ENCODE assay signal across 29 cellular contexts in genomic region chr7:37945336-37945735, GRCh38. TPM values are rescaled to one million over a fixed set of nuclear protein-coding genes. Genes with fewer than 3 reads are reported as not detected.
DNase-seq lines count a peak whose midpoint lies in the region; ATAC-seq and TF ChIP-seq lines count a peak whose summit lies in the region.
"Had no signal": no experiment of that assay in that cellular context is flagged by ENCODE, and none has a peak within 500 bp of the region (broad histone marks: within the 10 kb centered on the region; RNA-seq: fewer than 3 reads in every experiment).

No MANE protein-coding gene starts in this region.

- TF ChIP-seq CTCF in astrocyte of the spinal cord (IDR thresholded peaks at IDR 0.05; ENCODE audit: low read depth, low read length), result no peak

- H3K4me1 ChIP-seq in subcutaneous abdominal adipose tissue (ENCODE audit: control insufficient read depth in 5 of 5, insufficient read depth in 5 of 5, low read length in 5 of 5), result peaks cover 12 to 37% (median 23%) of the 10 kb centered on the region in 5 donors

- in situ Hi-C loops in astrocyte of the spinal cord (cut with HindIII; ENCODE audit: low sequenced_read_pairs), result no loop called here

- H3K27me3 ChIP-seq in subcutaneous abdominal adipose tissue (ENCODE audit: control insufficient read depth in 5 of 5, insufficient read depth in 4 of 5, low read length in 5 of 5), result no peaks in the 10 kb centered on the region
- H3K27me3 ChIP-seq: heart right ventricle, left lung, pancreas, Peyer's patch, tibial nerve had no signal

- no peak for ATAC-seq in HG02610 (IDR thresholded peaks at IDR 0.05; ENCODE audit: unreplicated experiment)
- ATAC-seq: activated CD4-positive, alpha-beta T cell treated with anti-CD3 and anti-CD28 coated beads for 36 hours; activated T-cell treated with anti-CD3 and anti-CD28 coated beads, Interleukin-2, amount 50 U/mL, for 4 hours; heart right ventricle; left lung; mucosa of descending colon; pancreas; sciatic nerve; stimulated activated naive CD8-positive, alpha-beta T cell treated with anti-CD3 and anti-CD28 coated beads, Interleukin-15, amount 100 ng/mL, for 72 hours had no signal

- peaks cover 0 to 16% (median 12%) of the 10 kb centered on the region in 5 donors for H3K36me3 ChIP-seq in subcutaneous abdominal adipose tissue (ENCODE audit: control insufficient read depth in 5 of 5, insufficient read depth in 5 of 5, low read length in 5 of 5)
- H3K36me3 ChIP-seq: left lung, pancreas, Peyer's patch had no signal

- no peak overlapping the region for H3K4me3 ChIP-seq in astrocyte of the spinal cord (ENCODE audit: low read depth, low read length)
- no peak overlapping the region for H3K4me3 ChIP-seq in subcutaneous abdominal adipose tissue (ENCODE audit: low read depth in 1 of 5, low read length in 5 of 5)
- H3K4me3 ChIP-seq: heart right ventricle, left lung, mucosa of descending colon, pancreas, Peyer's patch, tibial nerve had no signal

- DNase-seq in M059J (ENCODE audit: low read depth) (peak; percentile 67), astrocyte of the spinal cord (ENCODE audit: low read depth, low spot score) (peak; percentile 66), fibroblast of the conjunctiva (ENCODE audit: low read depth) (peak; percentile 33), iPS-NIHi7 (ENCODE audit: extremely low spot score) (no peak), kidney tubule cell (ENCODE audit: low spot score) (no peak)
- DNase-seq: activated CD4-positive, alpha-beta T cell treated with anti-CD3 and anti-CD28 coated beads for 36 hours; activated T-cell treated with anti-CD3 and anti-CD28 coated beads, Interleukin-2, amount 50 U/mL, for 4 hours; AML-193; CD4-positive, alpha-beta memory T cell; DMS 273 treated with DMSO at 0.1 percent for 48 hours; foreskin fibroblast; heart right ventricle; left lung; MM.1S; mucosa of descending colon; NCI-H1436; NCI-H2171; NCI-H526; nephron progenitor cell; pancreas; Peyer's patch; stimulated activated naive CD8-positive, alpha-beta T cell treated with anti-CD3 and anti-CD28 coated beads, Interleukin-15, amount 100 ng/mL, for 72 hours had no signal

- peak overlapping the region in 1 of 5 donors; percentile 72 for H3K9ac ChIP-seq in subcutaneous abdominal adipose tissue (ENCODE audit: low read length in 5 of 5)

- no peaks in the 10 kb centered on the region for H3K9me3 ChIP-seq in subcutaneous abdominal adipose tissue (ENCODE audit: control insufficient read depth in 5 of 5, low read length in 5 of 5)
- H3K9me3 ChIP-seq: heart right ventricle, left lung, mucosa of descending colon, pancreas, Peyer's patch, tibial nerve had no signal

- peak overlapping the region; percentile 97 for H3K27ac ChIP-seq in subcutaneous abdominal adipose tissue (ENCODE audit: low read depth, low read length)
- H3K27ac ChIP-seq: left lung, Peyer's patch had no signal

RNA-seq across cellular contexts. Expression of gene EPDR1, which starts 24.9 kb away (rescaled TPM):
- 66.3 and 73.0 TPM in 2 replicates for total RNA-seq in M059J (2014; rRNA removed; shearing (Covaris generic))
- total RNA-seq: T-helper 1 cell treated with Interleukin-12 subunit alpha and Interleukin-12 subunit beta and Interleukin-4 antibody, amounts not matched to agents 30 ng/mL and 1 ng/mL, for 36 hours had no signal

RNA-seq across cellular contexts. Expression of gene SFRP4, which starts 28.7 kb away (rescaled TPM):
- 0.27 and 0.86 TPM in 2 replicates for total RNA-seq in M059J (2014; rRNA removed; shearing (Covaris generic))
- total RNA-seq: activated CD4-positive, alpha-beta T cell treated with anti-CD3 and anti-CD28 coated beads for 36 hours; activated CD8-positive, alpha-beta memory T cell treated with anti-CD3 and anti-CD28 coated beads for 36 hours; activated T-cell treated with anti-CD3 and anti-CD28 coated beads, Interleukin-2, amount 50 U/mL, for 4 hours; CD4-positive, alpha-beta memory T cell; SK-MEL-5; T-helper 1 cell treated with Interleukin-12 subunit alpha and Interleukin-12 subunit beta and Interleukin-4 antibody, amounts not matched to agents 30 ng/mL and 1 ng/mL, for 36 hours had no signal

Comparison
In these comparisons a context has a peak if more than half of its experiments do, and no peak if none do; other contexts are left out.
1. DNase-seq: peak in M059J (single experiment), astrocyte of the spinal cord (single experiment) and fibroblast of the conjunctiva (single experiment); none in iPS-NIHi7 (single experiment) and kidney tubule cell (single experiment).